ENCODE assay signal across 9 cellular contexts in the genomic region with DNA sequence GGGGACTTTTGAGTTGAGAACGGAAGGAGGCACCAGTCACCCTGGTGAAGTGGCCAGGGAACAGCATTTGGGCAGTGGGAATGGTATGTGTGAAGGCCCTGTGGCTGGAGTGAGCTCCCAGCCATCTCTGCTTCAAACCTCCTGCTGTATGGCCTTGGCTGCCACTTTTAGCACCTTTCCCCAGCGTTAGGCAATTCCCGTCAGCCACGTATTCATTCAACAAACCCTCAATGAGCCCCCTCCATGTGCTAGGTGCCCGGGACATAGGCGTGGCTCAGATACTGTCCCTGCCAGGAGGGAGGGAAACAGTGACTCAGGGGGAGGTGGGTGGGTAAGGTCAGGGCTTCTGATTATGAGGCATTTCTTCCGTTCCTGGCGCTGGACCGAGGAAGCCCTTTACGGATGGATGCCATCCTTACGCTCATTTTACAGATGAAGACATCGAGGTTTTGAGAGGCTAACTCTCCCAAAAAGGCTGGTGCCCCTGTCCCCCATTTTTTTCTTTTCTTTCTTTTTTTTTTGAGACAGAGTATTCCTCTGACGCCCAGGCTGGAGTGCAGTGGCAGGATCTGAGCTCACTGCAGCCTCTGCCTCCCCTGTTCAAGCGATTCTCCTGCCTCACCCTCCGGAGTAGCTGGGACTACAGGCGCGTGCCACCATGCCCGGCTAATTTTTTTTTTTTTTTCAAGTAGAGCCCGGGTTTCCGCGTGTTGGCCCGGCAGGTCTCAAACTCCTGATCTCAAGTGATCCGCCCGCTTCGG. TPM values are rescaled to one million over a fixed set of nuclear protein-coding genes. Genes with fewer than 3 reads are reported as not detected.
DNase-seq lines count a peak whose midpoint lies in the region; ATAC-seq, FAIRE-seq and TF ChIP-seq lines count a peak whose summit lies in the region.
"Had no signal": no experiment of that assay in that cellular context is flagged by ENCODE, and none has a peak within 500 bp of the region (broad histone marks: within the 10 kb centered on the region; RNA-seq: fewer than 3 reads in every experiment).

No MANE protein-coding gene starts in this region.

- H2AFZ ChIP-seq in GM12878 (ENCODE audit: control insufficient read depth, low read depth, low read length): no peak overlapping the region

- FAIRE-seq in GM12878 (lab: Jason Lieb, UNC): no peak

- no peak for TF ChIP-seq EP300 in GM12878 (IDR thresholded peaks at IDR 0.05; ENCODE audit: borderline replicate concordance in 1 of 2, control insufficient read depth in 1 of 2, low read depth in 2 of 2, low read length in 2 of 2)

- WGBS in GM12878 (ENCODE audit: insufficient coverage, insufficient replicate concordance, low lambda C conversion rate, missing lambda C conversion rate): 89% methylated on average over 25 of the region's 25 CpGs

- intact Hi-C loops in GM12878 (cut with micrococcal nuclease; ENCODE audit: unreplicated experiment): loop anchor here (5.0 kb wide), 1 partner anchor 46 kb away; no protein-coding TSS in a partner anchor

- H3K36me3 ChIP-seq in BLaER1 treated with 17β-estradiol and CSF1 and Interleukin-3, amounts not matched to agents 10 nM and 100 nM: peaks cover 23 to 71% (median 34%) of the 10 kb centered on the region in 11 experiments; a peak in 21 of 22 replicates
- peaks cover 18 to 58% of the 10 kb centered on the region in 2 experiments; a peak in 3 of 4 replicates for H3K36me3 ChIP-seq in GM12878 (ENCODE audit: control insufficient read depth in 2 of 2, insufficient read depth in 2 of 2, low read length in 1 of 2)

- peaks cover 0 to 48% (median 10%) of the 10 kb centered on the region in 11 experiments; a peak in 11 of 22 replicates for H4K20me1 ChIP-seq in BLaER1 treated with 17β-estradiol and CSF1 and Interleukin-3, amounts not matched to agents 10 nM and 100 nM
- H4K20me1 ChIP-seq in GM12878 (ENCODE audit: control insufficient read depth, insufficient read depth): no peaks in the 10 kb centered on the region

- H3K27me3 Mint-ChIP-seq in naive thymus-derived CD8-positive, alpha-beta T cell: peaks cover 0 to 3% (median 0%) of the 10 kb centered on the region in 5 donors

- no peak for TF ChIP-seq POLR2A in GM12878 (IDR thresholded peaks at IDR 0.05; ENCODE audit: low read depth, low read length)

- peak overlapping the region in 8 of 11 experiments; percentile 46 to 66 (median 58); a peak in 9 of 22 replicates for H3K9ac ChIP-seq in BLaER1 treated with 17β-estradiol and CSF1 and Interleukin-3, amounts not matched to agents 10 nM and 100 nM
- no peak overlapping the region for H3K9ac ChIP-seq in GM12878 (ENCODE audit: control insufficient read depth, insufficient read depth, low read length)

- ATAC-seq in GM12878 (no peak), GM18498 (IDR thresholded peaks at IDR 0.05; ENCODE audit: unreplicated experiment) (no peak)
- no peak for ATAC-seq in naive thymus-derived CD8-positive, alpha-beta T cell
- ATAC-seq: Panc1 had no signal

- RAD21 ChIA-PET in GM12878 (lab: Charles Lee; ENCODE audit: unreplicated experiment): interaction anchor here (0.6 to 5.2 kb wide), 10 partner anchors 11 to 147 kb away, joined by 3 to 28 read pairs (median 4); a partner anchor contains a TSS

- POLR2A ChIA-PET in GM12878 (lab: Charles Lee): interaction anchor here (1.1 to 3.0 kb wide), 5 partner anchors 35 to 113 kb away, joined by 3 to 13 read pairs (median 6); a partner anchor contains a TSS
- POLR2A ChIA-PET in naive thymus-derived CD8-positive, alpha-beta T cell (lab: Charles Lee): no interaction called here

- H3K79me2 ChIP-seq in GM12878 (ENCODE audit: control insufficient read depth, insufficient read depth, low read length): peaks cover 18% of the 10 kb centered on the region

- peak overlapping the region in 4 of 10 donors; percentile 14 to 69 (median 38) for H3K27ac Mint-ChIP-seq in naive thymus-derived CD8-positive, alpha-beta T cell

- H3K36me3 Mint-ChIP-seq in naive thymus-derived CD8-positive, alpha-beta T cell: no peaks in the 10 kb centered on the region

- DNase-seq in HK-2 (ENCODE audit: unreplicated experiment) (peak; percentile 69), GM12878 (ENCODE audit: low read depth, low spot score) (no peak), 8988T (no peak), NCI-H1417 (lab: John Stamatoyannopoulos, UW) (no peak)
- peak in 1 of 10 donors; percentile 18 for DNase-seq in naive thymus-derived CD8-positive, alpha-beta T cell
- no peak for DNase-seq in stimulated activated CD4-positive, alpha-beta T cell treated with anti-CD3 and anti-CD28 coated beads, Interleukin-4, amount 100 ng/mL, for 4 hours

- no TSS peak for BruUV-seq in GM12878 (replicated peaks; lab: Mats Ljungman, UMichigan)

- no peaks in the 10 kb centered on the region for H3K9me3 ChIP-seq in BLaER1 treated with 17β-estradiol and CSF1 and Interleukin-3, amounts not matched to agents 10 nM and 100 nM (replicated peaks in 1 of 11)
- no peaks in the 10 kb centered on the region for H3K9me3 ChIP-seq in GM12878 (replicated peaks; ENCODE audit: control insufficient read depth, insufficient read depth, low read length)

- H3K27me3 ChIP-seq in BLaER1 treated with 17β-estradiol and CSF1 and Interleukin-3, amounts not matched to agents 10 nM and 100 nM: 0 out of 22 replicates have a peak, but pooled peaks cover 0 to 4% (median 0%) of the 10 kb centered on the region in 11 experiments
- H3K27me3 ChIP-seq in GM12878 (replicated peaks in 1 of 2; ENCODE audit: control insufficient read depth in 2 of 2, insufficient read depth in 2 of 2, low read length in 1 of 2): no peaks in the 10 kb centered on the region

- peaks cover 23 to 68% (median 49%) of the 10 kb centered on the region in 10 experiments for H3K4me1 ChIP-seq in BLaER1 treated with 17β-estradiol and CSF1 and Interleukin-3, amounts not matched to agents 10 nM and 100 nM
- H3K4me1 ChIP-seq in GM12878 (ENCODE audit: control insufficient read depth, insufficient read depth, low read length): peaks cover 36% of the 10 kb centered on the region

- CTCF ChIA-PET in GM12878 (lab: Yijun Ruan, JAX): interaction anchor here (0.6 to 5.3 kb wide), 11 partner anchors 33 to 150 kb away, joined by 3 to 44 read pairs (median 10); a partner anchor contains a TSS

- H3K4me2 ChIP-seq in BLaER1 treated with 17β-estradiol and CSF1 and Interleukin-3, amounts not matched to agents 10 nM and 100 nM: peak overlapping the region; percentile 63 to 95 (median 82)
- 0 out of 2 replicates have a peak overlapping the region, but pooled peaks have one; percentile 52 for H3K4me2 ChIP-seq in GM12878 (ENCODE audit: control insufficient read depth, insufficient read depth)

- TF ChIP-seq RAD21 in GM12878 (IDR thresholded peaks at IDR 0.05; ENCODE audit: insufficient read depth, low read depth, low read length): no peak

- no peak for TF ChIP-seq CTCF in GM12878 (IDR thresholded peaks at IDR 0.05 in 2 of 3, conservative IDR thresholded peaks at IDR 0.05 in 1 of 3; ENCODE audit: control insufficient read depth in 2 of 3, extremely low read depth in 1 of 3, insufficient read depth in 1 of 3, low read depth in 3 of 3, low read length in 3 of 3)

- H3K4me3 ChIP-seq in BLaER1 treated with 17β-estradiol and CSF1 and Interleukin-3, amounts not matched to agents 10 nM and 100 nM: peak overlapping the region in 1 of 10 experiments; percentile 51; a peak in 2 of 20 replicates
- H3K4me3 ChIP-seq in GM12878: no peak overlapping the region

- H3K27ac ChIP-seq in BLaER1 treated with 17β-estradiol and CSF1 and Interleukin-3, amounts not matched to agents 10 nM and 100 nM: peak overlapping the region in 7 of 11 experiments; percentile 2 to 70 (median 65); a peak in 11 of 22 replicates
- peak overlapping the region; percentile 35; the same call in 1 of the 2 replicates for H3K27ac ChIP-seq in GM12878 (ENCODE audit: control insufficient read depth, insufficient read depth)

- peak overlapping the region; percentile 29 to 78 (median 54) for H3K4me3 Mint-ChIP-seq in naive thymus-derived CD8-positive, alpha-beta T cell

- SMC1A ChIA-PET in GM12878 (lab: Charles Lee; ENCODE audit: uncharacterized antibody, unreplicated experiment): interaction anchor here (0.6 to 5.9 kb wide), 5 partner anchors 9 to 113 kb away, joined by 3 to 37 read pairs (median 4); no protein-coding TSS in a partner anchor

- no peaks in the 10 kb centered on the region for H3K9me3 Mint-ChIP-seq in naive thymus-derived CD8-positive, alpha-beta T cell

- peaks cover 5 to 19% (median 7%) of the 10 kb centered on the region in 4 donors for H3K4me1 Mint-ChIP-seq in naive thymus-derived CD8-positive, alpha-beta T cell

- in situ Hi-C loops in GM12878 (cut with MboI): loop anchor here (5.0 kb wide), 1 partner anchor 111 kb away; no protein-coding TSS in a partner anchor

TF ChIP-seq in GM12878, 131 proteins besides CTCF, POLR2A, EP300 and RAD21 (continues in another document):
- TF ChIP-seq RAD51 (IDR thresholded peaks at IDR 0.05) (no peak), RCOR1 (conservative IDR thresholded peaks at IDR 0.05; ENCODE audit: low read depth, low read length) (no peak)

RNA-seq across cellular contexts. Expression of a gene that starts 37.5 kb away (rescaled TPM):
- total RNA-seq in GM12878 (2013; cell fraction: nucleolus; rRNA removed): 118 and 148 TPM in 2 replicates
- 22.1 and 27.4 TPM in 2 replicates for total RNA-seq in GM12878 (2014; rRNA removed)
- 19.3 and 20.0 TPM in 2 replicates for total RNA-seq in GM12878 (2014; rRNA removed; fragmentation: Illumina TruSeq; extraction: Trizol)
- 63.5 and 71.3 TPM in 2 replicates for total RNA-seq in GM12878 (2021)
- polyA plus RNA-seq in GM12878 (2011; ENCODE audit: low read depth): 15.0 TPM
- 18.4 and 32.0 TPM in 2 replicates for polyA plus RNA-seq in GM12878 (2011; rRNA removed)
- 41.3 and 47.7 TPM in 2 replicates for polyA plus RNA-seq in GM12878 (2011; cell fraction: cytosol; rRNA removed)
- 185 and 196 TPM in 2 replicates for polyA plus RNA-seq in GM12878 (2011; cell fraction: nucleus; rRNA removed)
- 25.3 and 26.0 TPM in 2 replicates for polyA plus RNA-seq in GM12878 (2012)
- polyA plus RNA-seq in GM12878 (2014; fragmentation: Illumina TruSeq; extraction: Trizol): 20.3 and 33.1 TPM in 2 replicates
- polyA plus RNA-seq in GM12878 (2014; fragmentation: Nextera tagmentation; extraction: Ambion mirVana): under 1 TPM; 0.60 to 0.85 TPM
- 47.1 and 61.4 TPM in 2 replicates for polyA plus RNA-seq in GM12878 (2014; rRNA removed)
- polyA plus RNA-seq in GM12878 (2016; fragmentation: Nextera tagmentation; extraction: Ambion mirVana): 10 to 100 TPM; 26.9 TPM
- 41.8 and 64.6 TPM in 2 replicates for polyA minus RNA-seq in GM12878 (2011; rRNA and poly(A)+ RNA removed)
- polyA minus RNA-seq in GM12878 (2011; cell fraction: cytosol; rRNA and poly(A)+ RNA removed): 22.9 and 30.8 TPM in 2 replicates
- 42.9 and 73.0 TPM in 2 replicates for polyA minus RNA-seq in GM12878 (2011; cell fraction: nucleus; rRNA and poly(A)+ RNA removed)
- 1 to 10 TPM in 1 of 2 experiments, under 1 TPM in 1; 0.60 to 2.4 TPM for total RNA-seq in naive thymus-derived CD8-positive, alpha-beta T cell
- under 1 TPM in 1 of 3 donors, not detected in 2; 0.07 TPM for polyA plus RNA-seq in naive thymus-derived CD8-positive, alpha-beta T cell

Comparison
In these comparisons a context has a peak if more than half of its experiments do, and no peak if none do; other contexts are left out.
1. RNA of a gene that starts 37.5 kb away (total RNA-seq): 19.3 to 148 TPM in GM12878; 0.60 to 2.4 TPM in naive thymus-derived CD8-positive, alpha-beta T cell; every median in the first group is over 4 times any median in the second.